Comparison of ENCODE assay signal across 8 cellular contexts in the genomic region with DNA sequence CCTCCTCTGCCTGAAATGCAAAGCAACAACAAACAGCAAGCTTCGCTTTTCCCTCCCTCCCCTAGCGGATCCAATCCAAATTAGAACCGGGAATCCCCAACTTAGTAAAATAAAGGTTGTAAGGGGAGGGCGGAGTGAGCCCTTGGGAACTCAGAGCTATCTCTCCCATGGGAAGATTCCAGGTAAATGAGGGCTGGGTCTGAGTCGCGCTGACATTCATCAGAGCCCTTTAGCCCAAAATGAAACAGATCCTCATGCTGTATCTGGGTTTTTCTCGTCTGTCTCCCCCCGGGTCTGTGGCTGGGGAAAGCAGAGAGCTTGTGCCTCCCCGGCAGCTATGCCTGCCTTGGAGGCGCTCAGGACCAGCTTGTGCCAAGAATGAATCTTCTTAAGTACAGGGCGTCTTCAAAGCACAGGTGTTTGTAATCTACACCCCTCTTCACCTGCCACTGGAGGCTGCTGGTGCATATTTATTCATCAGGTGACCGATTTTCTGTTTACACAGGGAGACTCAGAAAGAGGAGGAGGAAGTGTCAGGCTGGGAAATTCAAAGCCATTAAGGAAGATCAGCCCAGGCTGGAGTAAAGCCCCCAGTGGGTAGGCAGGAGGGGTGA. TPM values are rescaled to one million over a fixed set of nuclear protein-coding genes. Genes with fewer than 3 reads are reported as not detected.
A peak's percentile ranks its signal among the peaks of the same experiment; 100 is the strongest.
DNase-seq lines count a peak whose midpoint lies in the region; ATAC-seq and TF ChIP-seq lines count a peak whose summit lies in the region.

No MANE protein-coding gene starts in this region.

- no peak overlapping the region for H3K9ac ChIP-seq in neuronal stem cell (ENCODE audit: low read depth, low read length, poor library complexity)

- ATAC-seq in HG03139 (IDR thresholded peaks at IDR 0.05; ENCODE audit: unreplicated experiment) = no peak
- no peak for ATAC-seq in HG02759 (IDR thresholded peaks at IDR 0.05; ENCODE audit: unreplicated experiment)

- H2AFZ ChIP-seq in neuronal stem cell (ENCODE audit: low read length) = no peak overlapping the region

- no peak overlapping the region for H3K14ac ChIP-seq in neuronal stem cell (ENCODE audit: low read length)

- peak overlapping the region; percentile 57 for H3K27ac Mint-ChIP-seq in activated naive CD4-positive, alpha-beta T cell treated with anti-CD3 and anti-CD28 coated beads for 36 hours
- H3K27ac Mint-ChIP-seq in endothelial cell (ENCODE audit: unreplicated experiment) = peak overlapping the region; percentile 12

- no peaks in the 10 kb centered on the region for H3K9me3 ChIP-seq in neuronal stem cell (replicated peaks in 1 of 2; ENCODE audit: control insufficient read depth in 2 of 2, insufficient read depth in 1 of 2, low read depth in 1 of 2, low read length in 2 of 2)

- H3K36me3 ChIP-seq in neuronal stem cell (replicated peaks in 1 of 2; ENCODE audit: control insufficient read depth in 2 of 2, insufficient read depth in 2 of 2, low read length in 2 of 2) = no peaks in the 10 kb centered on the region

- intact Hi-C loops in activated naive CD4-positive, alpha-beta T cell treated with anti-CD3 and anti-CD28 coated beads for 36 hours (cut with micrococcal nuclease) = loop anchor here (2.0 to 10.0 kb wide), 3 partner anchors 131 to 913 kb away; a partner anchor contains a TSS

- H3K9me3 Mint-ChIP-seq in activated naive CD4-positive, alpha-beta T cell treated with anti-CD3 and anti-CD28 coated beads for 36 hours = no peaks in the 10 kb centered on the region
- no peaks in the 10 kb centered on the region for H3K9me3 Mint-ChIP-seq in endothelial cell (ENCODE audit: unreplicated experiment)

- no peak for TF ChIP-seq CTCF in endothelial cell (IDR thresholded peaks at IDR 0.05; ENCODE audit: unreplicated experiment)

- peaks cover 31 to 51% of the 10 kb centered on the region in 2 donors for H3K4me1 ChIP-seq in neuronal stem cell (ENCODE audit: control insufficient read depth in 2 of 2, insufficient read depth in 1 of 2, low read depth in 1 of 2, low read length in 2 of 2)

- peaks cover 1% of the 10 kb centered on the region for H3K79me1 ChIP-seq in neuronal stem cell (ENCODE audit: low read depth, low read length)

- no peak overlapping the region for H2BK5ac ChIP-seq in neuronal stem cell (ENCODE audit: low read length)

- H2AK5ac ChIP-seq in neuronal stem cell (ENCODE audit: low read depth, low read length) = no peak overlapping the region

- H3K4me3 ChIP-seq in neuronal stem cell (ENCODE audit: low read length in 2 of 2) = peak overlapping the region in 1 of 2 donors; percentile 76

- no peak overlapping the region for H2BK15ac ChIP-seq in neuronal stem cell (ENCODE audit: low read length)

- peaks cover 0 to 27% (median 0%) of the 10 kb centered on the region in 3 experiments for H3K27me3 ChIP-seq in neuronal stem cell (ENCODE audit: control insufficient read depth in 3 of 3, insufficient read depth in 3 of 3, low read depth in 1 of 3, low read length in 3 of 3)

- H3K4ac ChIP-seq in neuronal stem cell (ENCODE audit: low read length) = no peak overlapping the region

- H3K4me1 Mint-ChIP-seq in activated naive CD4-positive, alpha-beta T cell treated with anti-CD3 and anti-CD28 coated beads for 36 hours (ENCODE audit: low read depth) = peaks cover 32% of the 10 kb centered on the region
- H3K4me1 Mint-ChIP-seq in endothelial cell (ENCODE audit: unreplicated experiment) = peaks cover 35% of the 10 kb centered on the region

- H2BK12ac ChIP-seq in neuronal stem cell (ENCODE audit: low read length) = no peak overlapping the region

- no peaks in the 10 kb centered on the region for H3K27me3 Mint-ChIP-seq in activated naive CD4-positive, alpha-beta T cell treated with anti-CD3 and anti-CD28 coated beads for 36 hours (ENCODE audit: low read depth)
- peaks cover 18% of the 10 kb centered on the region for H3K27me3 Mint-ChIP-seq in endothelial cell (ENCODE audit: unreplicated experiment)

- no peak overlapping the region for H2BK120ac ChIP-seq in neuronal stem cell (ENCODE audit: low read depth, low read length)

- H4K91ac ChIP-seq in neuronal stem cell (ENCODE audit: low read depth, low read length, poor library complexity) = no peak overlapping the region

- peak overlapping the region; percentile 47 for H3K4me3 Mint-ChIP-seq in activated naive CD4-positive, alpha-beta T cell treated with anti-CD3 and anti-CD28 coated beads for 36 hours
- H3K4me3 Mint-ChIP-seq in endothelial cell (ENCODE audit: unreplicated experiment) = peak overlapping the region; percentile 59

- peak overlapping the region; percentile 9 for H3K18ac ChIP-seq in neuronal stem cell (ENCODE audit: low read length)

- no peak overlapping the region for H3K4me2 ChIP-seq in neuronal stem cell (ENCODE audit: insufficient read depth, low read length, poor library complexity, severe bottlenecking)

- no peak overlapping the region for H3K27ac ChIP-seq in neuronal stem cell (replicated peaks; ENCODE audit: low read length)

- H3K36me3 Mint-ChIP-seq in activated naive CD4-positive, alpha-beta T cell treated with anti-CD3 and anti-CD28 coated beads for 36 hours (ENCODE audit: low read depth) = peaks cover 3% of the 10 kb centered on the region
- no peaks in the 10 kb centered on the region for H3K36me3 Mint-ChIP-seq in endothelial cell (ENCODE audit: low read depth, unreplicated experiment)

- peak; percentile 23 for DNase-seq in activated naive CD4-positive, alpha-beta T cell treated with anti-CD3 and anti-CD28 coated beads for 36 hours
- no peak for DNase-seq in activated naive CD4-positive, alpha-beta T cell treated with anti-CD3 and anti-CD28 coated beads, Interleukin-2, amount 50 U/mL, for 16 hours
- DNase-seq in NCI-H82 treated with DMSO at 0.1 percent for 48 hours (lab: John Stamatoyannopoulos, UW; ENCODE audit: unreplicated experiment) (peak; percentile 48), endothelial cell (ENCODE audit: low spot score) (no peak), neuronal stem cell (ENCODE audit: low spot score) (no peak), SKM-1 treated with dmso at 0.1 percent for 144 hours (lab: John Stamatoyannopoulos, UW; ENCODE audit: unreplicated experiment) (no peak)

- no peak overlapping the region for H3K23ac ChIP-seq in neuronal stem cell (ENCODE audit: low read depth, low read length, poor library complexity)

- CTCF ChIA-PET in activated naive CD4-positive, alpha-beta T cell treated with anti-CD3 and anti-CD28 coated beads for 36 hours (lab: Charles Lee) = interaction anchor here (0.7 to 3.0 kb wide), 4 partner anchors 11 to 137 kb away, joined by 3 to 23 read pairs (median 12); no protein-coding TSS in a partner anchor

- H4K8ac ChIP-seq in neuronal stem cell (ENCODE audit: low read depth, low read length) = no peak overlapping the region

- no CpG with 5 or more reads among the region's 12 CpGs for WGBS in neuronal stem cell (ENCODE audit: extremely low coverage in 2 of 2, insufficient read length in 2 of 2, insufficient replicate concordance in 1 of 2), 2 donors

RNA-seq across cellular contexts. Expression of a gene that starts 55.0 kb away (rescaled TPM):
- total RNA-seq in activated naive CD4-positive, alpha-beta T cell treated with anti-CD3 and anti-CD28 coated beads for 36 hours = 10 to 100 TPM in 1 of 2 experiments, 1 to 10 TPM in 1; 8.6 to 10.1 TPM
- total RNA-seq in endothelial cell (ENCODE audit: unreplicated experiment) = 23.9 TPM
- 5.7 TPM for polyA plus RNA-seq in neuronal stem cell (2013, experiment 1 of 2)
- 6.2 TPM for polyA plus RNA-seq in neuronal stem cell (2013, experiment 2 of 2)

Comparison
In these comparisons a context has a peak if more than half of its experiments do, and no peak if none do; other contexts are left out.
1. DNase-seq: peak in activated naive CD4-positive, alpha-beta T cell treated with anti-CD3 and anti-CD28 coated beads for 36 hours (single experiment) and NCI-H82 treated with DMSO at 0.1 percent for 48 hours (single experiment); none in activated naive CD4-positive, alpha-beta T cell treated with anti-CD3 and anti-CD28 coated beads, Interleukin-2, amount 50 U/mL, for 16 hours (single experiment), endothelial cell (single experiment), neuronal stem cell (single experiment) and SKM-1 treated with dmso at 0.1 percent for 144 hours (single experiment).